ENCODE assay signal across 26 cellular contexts in genomic region chr10:76302491-76302890, GRCh38.
DNase-seq lines count a peak whose midpoint lies in the region; ATAC-seq and TF ChIP-seq lines count a peak whose summit lies in the region.
"Had no signal": no experiment of that assay in that cellular context is flagged by ENCODE, and none has a peak within 500 bp of the region (broad histone marks: within the 10 kb centered on the region; RNA-seq: fewer than 3 reads in every experiment).

No MANE protein-coding gene starts in this region.

- no peak for DNase-seq in IMR-90
- DNase-seq in kidney glomerular epithelial cell (lab: John Stamatoyannopoulos, UW) = peak; percentile 64
- DNase-seq in trophoblast cell = no peak
- no peak for DNase-seq in superior temporal gyrus (ENCODE audit: extremely low spot score)
- DNase-seq: activated CD4-positive, alpha-beta T cell treated with anti-CD3 and anti-CD28 coated beads, Interleukin-2, amount 50 U/mL, for 4 hours; activated CD8-positive, alpha-beta memory T cell treated with anti-CD3 and anti-CD28 coated beads, Interleukin-2, amount 10 ng/mL, durations not matched to agents 7 days and 5 days; activated naive CD8-positive, alpha-beta T cell treated with anti-CD3 and anti-CD28 coated beads, Interleukin-2, amount 50 U/mL, for 24 hours; activated T-cell treated with anti-CD3 and anti-CD28 coated beads, Interleukin-2, amount 50 U/mL, for 4 hours; body of pancreas; dorsolateral prefrontal cortex; glutamatergic neuron; GOT3; left ventricle myocardium superior; MM.1S; naive thymus-derived CD4-positive, alpha-beta T cell; NCI-H2029 treated with DMSO at 0.1 percent for 48 hours; NCI-H524 treated with DMSO at 0.1 percent for 48 hours; NK-92 treated with Interleukin-12 subunit alpha and Interleukin-12 subunit beta, amount 100 ng/mL, for 24 hours; SK-N-SH; T-helper 17 cell; upper lobe of left lung had no signal

- TF ChIP-seq CTCF in IMR-90 (conservative IDR thresholded peaks at IDR 0.05; ENCODE audit: low read depth, low read length) = no peak

- no peak overlapping the region for H2AK9ac ChIP-seq in IMR-90 (replicated peaks; ENCODE audit: low read depth, low read length, poor library complexity)

- H4K5ac ChIP-seq in IMR-90 (ENCODE audit: low read depth, low read length) = peak overlapping the region; percentile 64; the same call in 1 of the 2 replicates

- no CpG with 5 or more reads among the region's 1 CpG for WGBS in IMR-90 (ENCODE audit: extremely low coverage in 2 of 2, insufficient read length in 1 of 2), 2 experiments
- WGBS in ectodermal cell, 2 experiments = 90 to 92% methylated on average over 1 of the region's 1 CpG
- WGBS in trophoblast cell (ENCODE audit: extremely low coverage, insufficient coverage, insufficient read length) = no CpG with 5 or more reads among the region's 1 CpG

- TF ChIP-seq POLR2A in IMR-90 (IDR thresholded peaks at IDR 0.05; ENCODE audit: low read depth, low read length) = no peak

- peaks cover 9% of the 10 kb centered on the region for H3K4me1 ChIP-seq in IMR-90 (ENCODE audit: control insufficient read depth, insufficient read depth, low read length)
- H3K4me1 ChIP-seq in ectodermal cell (ENCODE audit: control insufficient read depth, insufficient read depth, low read length) = peaks cover 20% of the 10 kb centered on the region
- H3K4me1 ChIP-seq in trophoblast cell (ENCODE audit: control insufficient read depth in 1 of 2, insufficient read depth in 2 of 2, low read length in 2 of 2) = peaks cover 3 to 18% of the 10 kb centered on the region in 2 experiments

- H3K79me1 ChIP-seq in IMR-90 (ENCODE audit: low read depth in 1 of 2, low read length in 2 of 2) (no peaks in the 10 kb centered on the region), trophoblast cell (ENCODE audit: low read length) (peaks cover 17% of the 10 kb centered on the region)

- BruUV-seq in IMR-90 (replicated peaks; lab: Mats Ljungman, UMichigan) = no TSS peak

- H3K14ac ChIP-seq in IMR-90 (replicated peaks; ENCODE audit: low read depth, low read length) (no peak overlapping the region), trophoblast cell (ENCODE audit: low read length) (no peak overlapping the region)

- no peak overlapping the region for H3K23ac ChIP-seq in IMR-90 (ENCODE audit: low read depth, low read length)
- H3K23ac ChIP-seq in trophoblast cell (ENCODE audit: low read length) = no peak overlapping the region

- H4K12ac ChIP-seq in trophoblast cell (ENCODE audit: low read depth, low read length) = no peak overlapping the region

- TF ChIP-seq RAD21 in IMR-90 (IDR thresholded peaks at IDR 0.05; ENCODE audit: low read length) = no peak

- POLR2A ChIA-PET in IMR-90 (lab: Charles Lee; ENCODE audit: unreplicated experiment) = no interaction called here

- H3K18ac ChIP-seq in IMR-90 (ENCODE audit: low read depth, low read length) (peak overlapping the region; percentile 83; the same call in 1 of the 2 replicates), trophoblast cell (ENCODE audit: low read length) (no peak overlapping the region)

- H3K4me3 ChIP-seq in IMR-90 (ENCODE audit: insufficient read depth, low read depth, low read length) (no peak overlapping the region), ectodermal cell (ENCODE audit: insufficient read depth, low read depth, low read length) (no peak overlapping the region), trophoblast cell (ENCODE audit: low read depth, low read length) (no peak overlapping the region)
- H3K4me3 ChIP-seq: body of pancreas, upper lobe of left lung had no signal

- no peaks in the 10 kb centered on the region for H4K20me1 ChIP-seq in IMR-90 (ENCODE audit: insufficient read depth, low read length)

- no peak overlapping the region for H3K56ac ChIP-seq in IMR-90 (ENCODE audit: extremely low read depth, insufficient read depth, low read length)

- H3K9me3 ChIP-seq in IMR-90 (ENCODE audit: control insufficient read depth, insufficient read depth, low read length) (no peaks in the 10 kb centered on the region), ectodermal cell (ENCODE audit: control insufficient read depth, low read length) (no peaks in the 10 kb centered on the region), trophoblast cell (ENCODE audit: insufficient read depth, low read depth, low read length) (no peaks in the 10 kb centered on the region)
- H3K9me3 ChIP-seq: body of pancreas, SK-N-SH, upper lobe of left lung had no signal

- no peak overlapping the region for H2BK20ac ChIP-seq in IMR-90 (ENCODE audit: low read depth, low read length)

- dilution Hi-C loops in IMR-90 (cut with HindIII; ENCODE audit: low sequenced_read_pairs, unreplicated experiment) = no loop called here

- 0 out of 2 replicates have a peak overlapping the region, but pooled peaks have one; percentile 17 for H3K4ac ChIP-seq in IMR-90 (ENCODE audit: low read depth, low read length)
- no peak overlapping the region for H3K4ac ChIP-seq in trophoblast cell (ENCODE audit: low read depth, low read length)

- ATAC-seq in IMR-90 (ENCODE audit: low read depth) = no peak
- ATAC-seq in HG03108 (IDR thresholded peaks at IDR 0.05; ENCODE audit: unreplicated experiment) = no peak
- ATAC-seq in GM18907 (IDR thresholded peaks at IDR 0.05; ENCODE audit: unreplicated experiment) = no peak
- ATAC-seq: activated CD8-positive, alpha-beta memory T cell treated with anti-CD3 and anti-CD28 coated beads, Interleukin-2, amount 10 ng/mL, durations not matched to agents 7 days and 5 days; activated naive CD8-positive, alpha-beta T cell treated with anti-CD3 and anti-CD28 coated beads, Interleukin-2, amount 50 U/mL, for 24 hours; activated T-cell treated with anti-CD3 and anti-CD28 coated beads, Interleukin-2, amount 50 U/mL, for 4 hours; body of pancreas; naive thymus-derived CD4-positive, alpha-beta T cell; Right ventricle myocardium inferior; stimulated activated effector memory CD8-positive, alpha-beta T cell treated with anti-CD3 and anti-CD28 coated beads, Interleukin-12 subunit alpha, Interleukin-12 subunit beta, amount 100 ng/mL, for 72 hours; T-helper 17 cell had no signal

- intact Hi-C loops in IMR-90 (cut with micrococcal nuclease) = loop anchor here (2.0 to 10.0 kb wide), 3 partner anchors 200 to 902 kb away; partner anchors contain the start of gene ZNF503

- H3K79me2 ChIP-seq in trophoblast cell (ENCODE audit: control insufficient read depth, insufficient read depth, low read length, poor library complexity) = no peaks in the 10 kb centered on the region

- CTCF ChIA-PET in IMR-90 (lab: Yijun Ruan, JAX) = interaction anchor here (0.6 to 2.9 kb wide), 6 partner anchors 8 to 699 kb away, joined by 3 to 12 read pairs (median 4); no protein-coding TSS in a partner anchor

- H4K8ac ChIP-seq in IMR-90 (ENCODE audit: low read depth in 2 of 2, low read length in 2 of 2) (no peak overlapping the region; a peak in 1 of 4 replicates), trophoblast cell (ENCODE audit: low read depth, low read length) (no peak overlapping the region)

- peak overlapping the region; percentile 3; the same call in 1 of the 2 replicates for H4K91ac ChIP-seq in IMR-90 (ENCODE audit: insufficient read depth, low read depth, low read length)
- peak overlapping the region; percentile 9 for H4K91ac ChIP-seq in trophoblast cell (ENCODE audit: low read depth, low read length)

- no peak overlapping the region for H3K27ac ChIP-seq in IMR-90 (ENCODE audit: insufficient read depth, low read length)
- peak overlapping the region; percentile 68 for H3K27ac ChIP-seq in ectodermal cell (ENCODE audit: insufficient read depth, low read depth, low read length, poor library complexity, severe bottlenecking)
- peak overlapping the region; percentile 47 for H3K27ac ChIP-seq in trophoblast cell (ENCODE audit: low read depth, low read length)
- H3K27ac ChIP-seq: body of pancreas had no signal

- H2BK15ac ChIP-seq in IMR-90 (ENCODE audit: low read depth, low read length) = no peak overlapping the region

- no peak overlapping the region for H3K4me2 ChIP-seq in IMR-90 (ENCODE audit: low read depth, low read length)
- no peak overlapping the region for H3K4me2 ChIP-seq in trophoblast cell (ENCODE audit: low read length)
- H3K4me2 ChIP-seq: SK-N-SH had no signal

- no peak overlapping the region for H3K9ac ChIP-seq in IMR-90 (ENCODE audit: low read depth, low read length)
- H3K9ac ChIP-seq in trophoblast cell (ENCODE audit: low read length) = no peak overlapping the region
- H3K9ac ChIP-seq: SK-N-SH had no signal

- H3K36me3 ChIP-seq in IMR-90 (ENCODE audit: control insufficient read depth, insufficient read depth, low read length) = no peaks in the 10 kb centered on the region
- H3K36me3 ChIP-seq in ectodermal cell (ENCODE audit: control insufficient read depth, insufficient read depth, low read length) = no peaks in the 10 kb centered on the region
- H3K36me3 ChIP-seq in trophoblast cell (ENCODE audit: control insufficient read depth in 1 of 2, insufficient read depth in 2 of 2, low read length in 2 of 2) = no peaks in the 10 kb centered on the region
- H3K36me3 ChIP-seq: upper lobe of left lung had no signal

- H2AFZ ChIP-seq in IMR-90 (replicated peaks; ENCODE audit: low read length, poor library complexity) = no peak overlapping the region
- no peak overlapping the region for H2AFZ ChIP-seq in trophoblast cell (ENCODE audit: insufficient read depth, low read length, poor library complexity)

- H2BK5ac ChIP-seq in IMR-90 (ENCODE audit: low read depth, low read length, poor library complexity, severe bottlenecking) (no peak overlapping the region), trophoblast cell (ENCODE audit: low read depth, low read length, poor library complexity) (peak overlapping the region; percentile 5)

- in situ Hi-C loops in IMR-90 (cut with MboI; ENCODE audit: low sequenced_read_pairs) = loop anchor here (10.0 kb wide), 1 partner anchor 898 kb away; the partner anchor contains the start of gene ZNF503

- H3K27me3 ChIP-seq in IMR-90 (ENCODE audit: control insufficient read depth, insufficient read depth, low read length) (no peaks in the 10 kb centered on the region), ectodermal cell (ENCODE audit: control insufficient read depth, insufficient read depth, low read length, poor library complexity, severe bottlenecking) (peaks cover 5% of the 10 kb centered on the region), trophoblast cell (ENCODE audit: insufficient read depth, low read length) (no peaks in the 10 kb centered on the region)
- H3K27me3 ChIP-seq: body of pancreas, upper lobe of left lung had no signal

- H2BK120ac ChIP-seq in IMR-90 (ENCODE audit: low read depth, low read length) = 0 out of 2 replicates have a peak overlapping the region, but pooled peaks have one; percentile 28
- H2BK120ac ChIP-seq in trophoblast cell (ENCODE audit: insufficient read depth, low read length, poor library complexity) = peak overlapping the region; percentile 14

- no peaks in the 10 kb centered on the region for H3K9me1 ChIP-seq in IMR-90 (ENCODE audit: insufficient read depth, low read length)

- H2AK5ac ChIP-seq in IMR-90 (ENCODE audit: low read depth, low read length) (no peak overlapping the region), trophoblast cell (ENCODE audit: low read length) (no peak overlapping the region)

- peak overlapping the region; percentile 12 for H2BK12ac ChIP-seq in trophoblast cell (ENCODE audit: low read length)

TF ChIP-seq in IMR-90, 13 proteins besides CTCF, POLR2A, EP300 and RAD21 (continues in another document):
- TF ChIP-seq RFX5 (IDR thresholded peaks at IDR 0.05; ENCODE audit: low read depth, low read length) (no peak), RCOR1 (IDR thresholded peaks at IDR 0.05; ENCODE audit: insufficient replicate concordance, low read length) (no peak)
